8 cellular contexts compared by ENCODE assay signal in the genomic region with DNA sequence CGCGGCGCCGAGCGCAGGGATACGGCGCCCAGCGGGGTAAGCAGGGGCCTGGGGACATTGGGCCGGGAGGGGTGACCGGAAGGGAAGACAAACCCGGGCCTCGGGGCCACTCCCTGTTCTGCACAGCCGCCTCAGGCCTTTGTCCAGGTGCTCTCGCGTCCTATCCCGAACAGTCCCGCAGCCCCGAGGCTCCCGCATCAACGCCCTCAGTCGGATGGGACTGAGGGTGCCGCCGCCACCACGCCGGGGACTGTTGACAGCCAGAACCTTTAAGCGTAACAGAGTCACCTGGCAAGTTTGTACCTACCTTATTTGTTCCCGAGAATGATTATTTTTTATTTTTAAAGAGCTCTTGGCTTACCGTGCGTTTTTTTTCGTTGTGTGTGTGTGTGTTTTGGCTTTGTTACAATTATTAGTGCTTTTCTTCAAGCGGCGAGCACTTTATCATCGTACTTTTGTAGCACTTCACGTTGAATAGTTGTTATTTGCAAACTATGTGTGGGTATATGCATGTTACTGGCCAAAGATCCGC. TPM values are rescaled to one million over a fixed set of nuclear protein-coding genes. Genes with fewer than 3 reads are reported as not detected.
DNase-seq lines count a peak whose midpoint lies in the region; ATAC-seq and TF ChIP-seq lines count a peak whose summit lies in the region.

No MANE protein-coding gene starts in this region.

- H3K27ac Mint-ChIP-seq in T-helper 17 cell = peak overlapping the region; percentile 89

- peaks cover 24% of the 10 kb centered on the region for H3K79me2 ChIP-seq in trophoblast cell (ENCODE audit: control insufficient read depth, insufficient read depth, low read length, poor library complexity)

- no peak overlapping the region for H3K23ac ChIP-seq in trophoblast cell (ENCODE audit: low read length)

- H3K36me3 Mint-ChIP-seq in T-helper 17 cell (ENCODE audit: low read depth) = peaks cover 2% of the 10 kb centered on the region

- peak overlapping the region; percentile 66 for H2BK5ac ChIP-seq in trophoblast cell (ENCODE audit: low read depth, low read length, poor library complexity)

- H2BK12ac ChIP-seq in trophoblast cell (ENCODE audit: low read length) = no peak overlapping the region

- H3K79me1 ChIP-seq in trophoblast cell (ENCODE audit: low read length) = peaks cover 14% of the 10 kb centered on the region

- H3K4ac ChIP-seq in trophoblast cell (ENCODE audit: low read depth, low read length) = peak overlapping the region; percentile 93

- H3K27me3 ChIP-seq in BLaER1 = no peaks in the 10 kb centered on the region
- no peaks in the 10 kb centered on the region for H3K27me3 ChIP-seq in trophoblast cell (ENCODE audit: insufficient read depth, low read length)

- no CpG with 5 or more reads among the region's 35 CpGs for WGBS in trophoblast cell (ENCODE audit: extremely low coverage, insufficient coverage, insufficient read length)

- H3K4me2 ChIP-seq in BLaER1 (peak overlapping the region; percentile 77), trophoblast cell (ENCODE audit: low read length) (peak overlapping the region; percentile 73)

- no peaks in the 10 kb centered on the region for H3K27me3 Mint-ChIP-seq in T-helper 17 cell

- DNase-seq in T-helper 17 cell (no peak), fibroblast of pulmonary artery (ENCODE audit: low read depth) (no peak), trophoblast cell (peak; percentile 98), retina (no peak), NCI-H82 (lab: John Stamatoyannopoulos, UW) (no peak)

- peaks cover 34% of the 10 kb centered on the region for H3K4me1 Mint-ChIP-seq in T-helper 17 cell

- peak overlapping the region; percentile 70 for H2AK5ac ChIP-seq in trophoblast cell (ENCODE audit: low read length)

- peak overlapping the region; percentile 99 for H2AFZ ChIP-seq in trophoblast cell (ENCODE audit: insufficient read depth, low read length, poor library complexity)

- peak overlapping the region; percentile 95 for H3K4me3 Mint-ChIP-seq in T-helper 17 cell

- H3K36me3 ChIP-seq in BLaER1 (peaks cover 40% of the 10 kb centered on the region), trophoblast cell (ENCODE audit: control insufficient read depth in 1 of 2, insufficient read depth in 2 of 2, low read length in 2 of 2) (peaks cover 13 to 17% of the 10 kb centered on the region in 2 experiments)

- no peak for TF ChIP-seq CTCF in fibroblast of pulmonary artery (IDR thresholded peaks at IDR 0.05; ENCODE audit: low read length, missing control alignments)

- peak overlapping the region; percentile 97 for H4K12ac ChIP-seq in trophoblast cell (ENCODE audit: low read depth, low read length)

- peak overlapping the region; percentile 95 for H4K91ac ChIP-seq in trophoblast cell (ENCODE audit: low read depth, low read length)

- peak overlapping the region; percentile 81 for H2BK120ac ChIP-seq in trophoblast cell (ENCODE audit: insufficient read depth, low read length, poor library complexity)

- H3K27ac ChIP-seq in BLaER1 = peak overlapping the region; percentile 99
- peak overlapping the region; percentile 99 for H3K27ac ChIP-seq in trophoblast cell (ENCODE audit: low read depth, low read length)

- ATAC-seq in GM19452 (IDR thresholded peaks at IDR 0.05; ENCODE audit: unreplicated experiment) (peak; percentile 33), HG03558 (IDR thresholded peaks at IDR 0.05; ENCODE audit: extremely low read depth, unreplicated experiment) (peak; percentile 19), T-helper 17 cell (peak; percentile 26)

- H3K9ac ChIP-seq in BLaER1 = peak overlapping the region; percentile 97
- H3K9ac ChIP-seq in trophoblast cell (ENCODE audit: low read length) = peak overlapping the region; percentile 96

- H4K8ac ChIP-seq in trophoblast cell (ENCODE audit: low read depth, low read length) = peak overlapping the region; percentile 89

- H3K18ac ChIP-seq in trophoblast cell (ENCODE audit: low read length) = peak overlapping the region; percentile 98

- H3K4me3 ChIP-seq in BLaER1 = peak overlapping the region; percentile 99
- H3K4me3 ChIP-seq in fibroblast of pulmonary artery (replicated peaks; ENCODE audit: low read depth, low read length) = peak overlapping the region; percentile 91
- H3K4me3 ChIP-seq in trophoblast cell (ENCODE audit: low read depth, low read length) = peak overlapping the region; percentile 97

- peaks cover 72% of the 10 kb centered on the region for H3K4me1 ChIP-seq in BLaER1
- peaks cover 0 to 8% of the 10 kb centered on the region in 2 experiments for H3K4me1 ChIP-seq in trophoblast cell (ENCODE audit: control insufficient read depth in 1 of 2, insufficient read depth in 2 of 2, low read length in 2 of 2)

- peaks cover 82% of the 10 kb centered on the region for H4K20me1 ChIP-seq in BLaER1

- H3K9me3 ChIP-seq in BLaER1 (no peaks in the 10 kb centered on the region), T-helper 17 cell (ENCODE audit: control insufficient read depth, low read length, poor library complexity, severe bottlenecking) (no peaks in the 10 kb centered on the region), trophoblast cell (ENCODE audit: insufficient read depth, low read depth, low read length) (no peaks in the 10 kb centered on the region)

- H3K14ac ChIP-seq in trophoblast cell (ENCODE audit: low read length) = peak overlapping the region; percentile 81

RNA-seq across cellular contexts. Expression of a gene that starts 0.4 kb away (rescaled TPM):
- total RNA-seq in T-helper 17 cell = 10 to 100 TPM; 18.3 to 19.4 TPM
- 42.0 and 45.6 TPM in 2 replicates for polyA plus RNA-seq in trophoblast cell (2013)

RNA-seq across cellular contexts. Expression of a gene that starts 0.7 kb away (rescaled TPM):
- 10 to 100 TPM; 28.5 to 32.9 TPM for total RNA-seq in T-helper 17 cell
- polyA plus RNA-seq in trophoblast cell (2013) = 21.3 and 22.2 TPM in 2 replicates

RNA-seq across cellular contexts. Expression of a gene that starts 34.2 kb away (rescaled TPM):
- total RNA-seq in T-helper 17 cell = 1 to 10 TPM; 8.2 to 8.3 TPM
- 3.4 and 3.5 TPM in 2 replicates for polyA plus RNA-seq in trophoblast cell (2013)

RNA-seq across cellular contexts. Expression of a gene that starts 40.5 kb away (rescaled TPM):
- 1 to 10 TPM; 7.0 to 8.0 TPM for total RNA-seq in T-helper 17 cell
- 102 and 110 TPM in 2 replicates for polyA plus RNA-seq in trophoblast cell (2013)

Comparison
In these comparisons a context has a peak if more than half of its experiments do, and no peak if none do; other contexts are left out.
1. DNase-seq: peak in trophoblast cell (2 of 2); none in T-helper 17 cell (0 of 3), fibroblast of pulmonary artery (single experiment), retina (single experiment) and NCI-H82 (single experiment).
2. Peak in every context shown above with its lines, with median percentiles within 50 percentile points of each other: H3K4me3 ChIP-seq and ATAC-seq.